9 cellular contexts compared by ENCODE assay signal in genomic region chr6:116461563-116462507, GRCh38. TPM values are rescaled to one million over a fixed set of nuclear protein-coding genes. Genes with fewer than 3 reads are reported as not detected.
A peak's percentile ranks its signal among the peaks of the same experiment; 100 is the strongest.
DNase-seq lines count a peak whose midpoint lies in the region; ATAC-seq and TF ChIP-seq lines count a peak whose summit lies in the region.
"Had no signal": no experiment of that assay in that cellular context is flagged by ENCODE, and none has a peak within 500 bp of the region (broad histone marks: within the 10 kb centered on the region; RNA-seq: fewer than 3 reads in every experiment).

No MANE protein-coding gene starts in this region.

- CTCF ChIA-PET in HEK293T (lab: Yijun Ruan, JAX): interaction anchor here (0.6 kb wide), 1 partner anchor 9 kb away, joined by 3 read pairs; no protein-coding TSS in a partner anchor

- peaks cover 5 to 15% (median 9%) of the 10 kb centered on the region in 4 donors for H3K4me1 Mint-ChIP-seq in CD4-positive, CD25-positive, alpha-beta regulatory T cell

- H3K27ac Mint-ChIP-seq in CD4-positive, CD25-positive, alpha-beta regulatory T cell: peak overlapping the region in 1 of 3 donors; percentile 89

- peak overlapping the region; percentile 19 for H3K4me3 ChIP-seq in CD4-positive, CD25-positive, alpha-beta regulatory T cell (ENCODE audit: low read depth, low read length)
- H3K4me3 ChIP-seq in colonic mucosa (peak overlapping the region; percentile 43), liver (ENCODE audit: low read depth in 1 of 3, low read length in 3 of 3) (peak overlapping the region; percentile 36 to 66 (median 60))

- H3K36me3 ChIP-seq in CD4-positive, CD25-positive, alpha-beta regulatory T cell (ENCODE audit: control insufficient read depth, insufficient read depth, low read length): no peaks in the 10 kb centered on the region
- H3K36me3 ChIP-seq in colonic mucosa (no peaks in the 10 kb centered on the region), liver (ENCODE audit: control insufficient read depth in 4 of 4, insufficient read depth in 3 of 4, low read depth in 1 of 4, low read length in 3 of 4) (no peaks in the 10 kb centered on the region)

- WGBS in liver: 5% methylated on average over 81 of the region's 81 CpGs

- H3K27me3 Mint-ChIP-seq in CD4-positive, CD25-positive, alpha-beta regulatory T cell: peaks cover 46% of the 10 kb centered on the region

- H3K36me3 Mint-ChIP-seq in CD4-positive, CD25-positive, alpha-beta regulatory T cell: no peaks in the 10 kb centered on the region

- H3K9ac ChIP-seq in colonic mucosa (ENCODE audit: low read depth in 2 of 2, low read length in 2 of 2) (peak overlapping the region; percentile 26 to 60), liver (ENCODE audit: low read depth in 1 of 2, low read length in 2 of 2) (peak overlapping the region in 1 of 2 donors; percentile 29)
- H3K9ac ChIP-seq: KMS-11 had no signal

- peak; percentile 68 to 69 for ATAC-seq in CD4-positive, CD25-positive, alpha-beta regulatory T cell (ENCODE audit: low read depth in 2 of 2)
- ATAC-seq in GM19372 (IDR thresholded peaks at IDR 0.05; ENCODE audit: low read depth, unreplicated experiment): peak; percentile 87
- ATAC-seq in HG03460 (IDR thresholded peaks at IDR 0.05; ENCODE audit: unreplicated experiment): peak; percentile 86

- peaks cover 29% of the 10 kb centered on the region for H3K27me3 ChIP-seq in CD4-positive, CD25-positive, alpha-beta regulatory T cell (ENCODE audit: control insufficient read depth, insufficient read depth, low read length)
- H3K27me3 ChIP-seq in colonic mucosa (peaks cover 23% of the 10 kb centered on the region), liver (ENCODE audit: control insufficient read depth in 4 of 4, insufficient read depth in 4 of 4, low read length in 3 of 4) (peaks cover 0 to 1% (median 0%) of the 10 kb centered on the region in 4 donors)

- POLR2A ChIA-PET in HEK293T (lab: Yijun Ruan, JAX): no interaction called here

- peaks cover 7% of the 10 kb centered on the region for H3K4me1 ChIP-seq in CD4-positive, CD25-positive, alpha-beta regulatory T cell (ENCODE audit: control insufficient read depth, insufficient read depth, low read length, poor library complexity, severe bottlenecking)
- H3K4me1 ChIP-seq in colonic mucosa (no peaks in the 10 kb centered on the region), liver (ENCODE audit: control insufficient read depth in 4 of 4, insufficient read depth in 4 of 4, low read length in 3 of 4) (peaks cover 4 to 11% (median 6%) of the 10 kb centered on the region in 4 donors)

- no peaks in the 10 kb centered on the region for H3K9me3 ChIP-seq in CD4-positive, CD25-positive, alpha-beta regulatory T cell (ENCODE audit: control insufficient read depth in 2 of 2, low read length in 2 of 2)
- H3K9me3 ChIP-seq in colonic mucosa (no peaks in the 10 kb centered on the region), liver (ENCODE audit: control insufficient read depth in 4 of 4, low read length in 3 of 4) (no peaks in the 10 kb centered on the region)

- H3K9me3 Mint-ChIP-seq in CD4-positive, CD25-positive, alpha-beta regulatory T cell: no peaks in the 10 kb centered on the region

- no peak for TF ChIP-seq RAD21 in liver (IDR thresholded peaks at IDR 0.05)

- H3K4me3 Mint-ChIP-seq in CD4-positive, CD25-positive, alpha-beta regulatory T cell: peak overlapping the region; percentile 6 to 77 (median 68)

- DNase-seq in CD4-positive, CD25-positive, alpha-beta regulatory T cell: peak; percentile 12 to 78 (median 39)
- DNase-seq in T-helper 9 cell: peak; percentile 22
- peak; percentile 32 for DNase-seq in colonic mucosa
- peak; percentile 32 to 42 for DNase-seq in stimulated activated CD4-positive, alpha-beta T cell treated with anti-CD3 and anti-CD28 coated beads, Interleukin-4, amount 100 ng/mL, for 48 hours (ENCODE audit: low read depth in 2 of 2)
- no peak for DNase-seq in HEK293T (ENCODE audit: extremely low spot score)

- no peak overlapping the region for H3K27ac ChIP-seq in CD4-positive, CD25-positive, alpha-beta regulatory T cell (ENCODE audit: insufficient read depth, low read length, poor library complexity, severe bottlenecking)
- peak overlapping the region; percentile 15 for H3K27ac ChIP-seq in colonic mucosa
- H3K27ac ChIP-seq in liver (ENCODE audit: low read depth in 1 of 2, low read length in 2 of 2): peak overlapping the region; percentile 56 to 58
- H3K27ac ChIP-seq: KMS-11 had no signal

- TF ChIP-seq CTCF in colonic mucosa (IDR thresholded peaks at IDR 0.05) (no peak), liver (IDR thresholded peaks at IDR 0.05; ENCODE audit: low read depth, low read length, missing input control) (no peak)

- intact Hi-C loops in colonic mucosa (cut with DNase I): no loop called here

TF ChIP-seq in liver, 16 proteins besides CTCF, POLR2A, EP300 and RAD21 (continues in another document):
- TF ChIP-seq RXRA (IDR thresholded peaks at IDR 0.05): no peak
- TF ChIP-seq ZBTB33 (IDR thresholded peaks at IDR 0.05): no peak
- no peak for TF ChIP-seq HNF4G (IDR thresholded peaks at IDR 0.05)
- TF ChIP-seq MAX (IDR thresholded peaks at IDR 0.05): no peak
- no peak for TF ChIP-seq NR2F2 (IDR thresholded peaks at IDR 0.05)
- TF ChIP-seq HNF4A (conservative IDR thresholded peaks at IDR 0.05): no peak
- TF ChIP-seq TAF1 (conservative IDR thresholded peaks at IDR 0.05): no peak
- no peak for TF ChIP-seq ATF3 (IDR thresholded peaks at IDR 0.05)
- no peak for TF ChIP-seq JUND (IDR thresholded peaks at IDR 0.05)
- no peak for TF ChIP-seq YY1 (IDR thresholded peaks at IDR 0.05)
- no peak for TF ChIP-seq EGR1 (IDR thresholded peaks at IDR 0.05; ENCODE audit: low read depth in 2 of 2)

TF ChIP-seq in HEK293T, 16 proteins besides CTCF, POLR2A, EP300 and RAD21:
- no peak for TF ChIP-seq NFRKB (IDR thresholded peaks at IDR 0.05)
- TF ChIP-seq BHLHE40 (IDR thresholded peaks at IDR 0.05; ENCODE audit: borderline replicate concordance): no peak
- no peak for TF ChIP-seq FOXA1 (IDR thresholded peaks at IDR 0.05)
- TF ChIP-seq FOXM1 (IDR thresholded peaks at IDR 0.05; ENCODE audit: borderline replicate concordance): no peak
- no peak for TF ChIP-seq CTBP1 (IDR thresholded peaks at IDR 0.05; ENCODE audit: borderline replicate concordance)
- TF ChIP-seq SUZ12 (IDR thresholded peaks at IDR 0.05): no peak
- TF ChIP-seq ELF4 (IDR thresholded peaks at IDR 0.05): no peak
- no peak for TF ChIP-seq ZNF384 (IDR thresholded peaks at IDR 0.05)
- TF ChIP-seq L3MBTL2 (conservative IDR thresholded peaks at IDR 0.05): no peak
- TF ChIP-seq HDGF (IDR thresholded peaks at IDR 0.05; ENCODE audit: borderline replicate concordance): no peak
- no peak for TF ChIP-seq ARNT (IDR thresholded peaks at IDR 0.05)
- no peak for TF ChIP-seq SP1 (IDR thresholded peaks at IDR 0.05)
- TF ChIP-seq PKNOX1 (IDR thresholded peaks at IDR 0.05): no peak
- TF ChIP-seq LEF1 (IDR thresholded peaks at IDR 0.05; ENCODE audit: borderline replicate concordance): no peak
- no peak for TF ChIP-seq TARDBP (IDR thresholded peaks at IDR 0.05)
- TF ChIP-seq FOXK2 (IDR thresholded peaks at IDR 0.05): no peak

RNA-seq across cellular contexts. Expression of gene CALHM6, which starts 0.7 kb away (rescaled TPM):
- 2.1 TPM for total RNA-seq in CD4-positive, CD25-positive, alpha-beta regulatory T cell
- 1 to 10 TPM; 2.7 to 9.4 (median 5.4) TPM for polyA plus RNA-seq in CD4-positive, CD25-positive, alpha-beta regulatory T cell
- total RNA-seq in colonic mucosa: 1 to 10 TPM; 1.5 to 6.2 TPM
- 10 to 100 TPM in 1 of 2 donors, 1 to 10 TPM in 1; 2.0 to 22.4 TPM for total RNA-seq in liver
- polyA plus RNA-seq in liver: 1 to 10 TPM; 5.2 to 7.3 TPM

RNA-seq across cellular contexts. Expression of gene CALHM5, which starts 49.6 kb away (rescaled TPM):
- total RNA-seq in CD4-positive, CD25-positive, alpha-beta regulatory T cell: 0.10 TPM
- not detected for polyA plus RNA-seq in CD4-positive, CD25-positive, alpha-beta regulatory T cell
- total RNA-seq in colonic mucosa (under 1 TPM; 0.20 to 0.37 TPM), liver (under 1 TPM; 0.47 to 0.59 TPM)
- polyA plus RNA-seq in liver: under 1 TPM; 0.07 to 0.44 TPM
